Comparison of ENCODE assay signal across 8 cellular contexts in the genomic region with DNA sequence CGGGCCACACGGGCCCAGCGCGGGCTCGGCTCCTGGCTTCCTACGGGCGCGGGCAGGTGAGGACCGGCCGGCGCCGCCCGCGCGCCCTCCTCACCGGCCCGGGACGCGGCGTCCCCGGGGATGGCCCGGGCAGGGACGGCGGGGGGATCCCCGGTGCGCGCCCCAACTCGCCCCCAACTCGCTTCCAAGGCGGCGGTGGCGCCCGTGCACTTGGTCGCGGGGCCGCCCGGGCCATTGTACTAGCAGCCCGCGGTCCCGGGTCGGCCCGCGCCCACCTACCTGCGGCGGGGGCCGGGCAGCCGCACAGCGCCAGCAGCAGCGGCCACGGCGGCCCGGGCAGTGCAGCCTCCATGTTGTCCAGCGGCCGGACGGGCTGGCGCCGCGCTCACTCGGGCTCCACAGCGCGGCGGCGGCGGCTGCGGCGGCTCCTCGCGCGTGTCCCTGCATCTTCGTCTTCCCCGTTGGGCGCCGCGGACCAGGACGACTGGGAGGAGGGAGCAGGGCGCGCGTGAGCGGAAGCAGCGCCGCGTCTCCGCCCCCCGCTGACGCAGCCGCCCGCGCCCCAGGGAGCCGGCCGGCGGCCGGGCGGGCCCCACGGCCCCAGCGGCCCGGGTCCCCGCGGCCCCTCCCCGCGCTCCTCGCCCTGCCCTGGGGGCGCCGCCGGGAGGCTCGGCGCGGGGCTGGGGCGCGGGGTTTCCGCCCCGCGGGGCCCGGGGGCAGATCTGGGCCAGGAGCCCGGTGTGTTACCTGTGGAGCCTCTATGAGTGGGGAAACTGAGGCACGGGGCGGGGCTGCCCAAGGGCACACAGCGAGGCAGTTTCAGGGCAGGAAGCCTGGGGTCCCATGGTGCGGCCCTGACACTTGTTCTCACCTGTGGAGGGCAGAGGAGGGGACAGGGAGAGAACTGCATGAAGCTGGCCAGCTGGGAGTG.
A peak's percentile ranks its signal among the peaks of the same experiment; 100 is the strongest.
DNase-seq lines count a peak whose midpoint lies in the region; ATAC-seq and TF ChIP-seq lines count a peak whose summit lies in the region.

No MANE protein-coding gene starts in this region.

- H3K36me3 ChIP-seq in KOPT-K1 (ENCODE audit: insufficient read depth, low read length), result no peaks in the 10 kb centered on the region

- no peak for ATAC-seq in GM18909 (IDR thresholded peaks at IDR 0.05; ENCODE audit: poor library complexity, unreplicated experiment)

- TF ChIP-seq POLR2A in GM19099 (IDR thresholded peaks at IDR 0.05; ENCODE audit: extremely low read depth, insufficient read length, low read depth), result peak; percentile 76

- peak overlapping the region; percentile 73 for H3K27ac ChIP-seq in KOPT-K1 (ENCODE audit: low read depth, low read length, poor library complexity, severe bottlenecking)
- peak overlapping the region; percentile 62 for H3K27ac ChIP-seq in layer of hippocampus (ENCODE audit: low read depth, low read length)

- H3K9me3 ChIP-seq in KOPT-K1 (ENCODE audit: insufficient read depth, low read length, poor library complexity, severe bottlenecking), result no peaks in the 10 kb centered on the region

- H3K27me3 ChIP-seq in layer of hippocampus (ENCODE audit: control insufficient read depth, insufficient read depth, low read length), result no peaks in the 10 kb centered on the region

- DNase-seq in AML-193 (lab: John Stamatoyannopoulos, UW) (peak; percentile 41 to 48), cerebellum (ENCODE audit: low spot score) (peak; percentile 23)
- peak; percentile 49 to 64 for DNase-seq in activated CD4-positive, alpha-beta T cell treated with anti-CD3 and anti-CD28 coated beads for 24 hours (ENCODE audit: low read depth in 2 of 2)
- DNase-seq in stimulated activated CD4-positive, alpha-beta T cell treated with anti-CD3 and anti-CD28 coated beads, Interleukin-1b, Interleukin-23, amount 100 ng/mL, for 4 hours (ENCODE audit: low read depth in 2 of 2), result peak; percentile 27 to 73
